9 cellular contexts compared by ENCODE assay signal in the genomic region with DNA sequence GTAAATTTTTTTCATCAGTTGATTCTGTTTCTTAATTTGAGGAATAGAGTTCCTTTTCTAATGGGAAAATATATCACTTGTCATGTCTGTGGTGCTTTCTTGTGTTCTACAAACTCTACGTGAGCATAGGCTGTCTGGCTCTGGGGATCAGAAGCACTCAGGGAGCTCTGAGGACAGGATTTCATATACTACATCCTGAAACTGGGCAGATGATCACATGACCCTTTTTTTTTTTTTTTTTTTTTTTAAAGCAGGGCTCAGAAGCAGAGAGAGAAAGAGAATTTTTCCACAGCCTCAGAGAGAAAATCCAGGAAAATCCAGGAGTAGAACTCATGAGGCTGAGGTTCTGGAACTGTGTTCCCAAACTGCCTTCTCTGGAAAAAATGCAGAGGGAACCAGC.
DNase-seq lines count a peak whose midpoint lies in the region; ATAC-seq and TF ChIP-seq lines count a peak whose summit lies in the region.
"Had no signal": no experiment of that assay in that cellular context is flagged by ENCODE, and none has a peak within 500 bp of the region (broad histone marks: within the 10 kb centered on the region; RNA-seq: fewer than 3 reads in every experiment).

No MANE protein-coding gene starts in this region.

- no peaks in the 10 kb centered on the region for H3K9me3 Mint-ChIP-seq in activated naive CD4-positive, alpha-beta T cell treated with anti-CD3 and anti-CD28 coated beads for 36 hours
- peaks cover 5% of the 10 kb centered on the region for H3K9me3 Mint-ChIP-seq in activated naive CD8-positive, alpha-beta T cell treated with anti-CD3 and anti-CD28 coated beads for 36 hours
- H3K9me3 Mint-ChIP-seq in endodermal cell = no peaks in the 10 kb centered on the region

- peaks cover 41% of the 10 kb centered on the region for H3K36me3 Mint-ChIP-seq in activated naive CD4-positive, alpha-beta T cell treated with anti-CD3 and anti-CD28 coated beads for 36 hours (ENCODE audit: low read depth)
- H3K36me3 Mint-ChIP-seq in activated naive CD8-positive, alpha-beta T cell treated with anti-CD3 and anti-CD28 coated beads for 36 hours = peaks cover 71% of the 10 kb centered on the region
- H3K36me3 Mint-ChIP-seq in endodermal cell (ENCODE audit: low read depth) = no peaks in the 10 kb centered on the region

- H3K36me3 ChIP-seq in thyroid gland (no peaks in the 10 kb centered on the region), endodermal cell (ENCODE audit: control insufficient read depth, insufficient read depth, low read length) (no peaks in the 10 kb centered on the region)

- 36 to 48% methylated on average over 1 of the region's 1 CpG for WGBS in thyroid gland, 2 donors
- WGBS in endodermal cell (ENCODE audit: insufficient coverage in 1 of 2, insufficient read length in 1 of 2), 2 experiments = 92 to 100% methylated on average over 1 of the region's 1 CpG

- peaks cover 95% of the 10 kb centered on the region for H3K4me1 Mint-ChIP-seq in activated naive CD4-positive, alpha-beta T cell treated with anti-CD3 and anti-CD28 coated beads for 36 hours (ENCODE audit: low read depth)
- peaks cover 92% of the 10 kb centered on the region for H3K4me1 Mint-ChIP-seq in activated naive CD8-positive, alpha-beta T cell treated with anti-CD3 and anti-CD28 coated beads for 36 hours
- H3K4me1 Mint-ChIP-seq in endodermal cell = peaks cover 4% of the 10 kb centered on the region

- peaks cover 72 to 96% of the 10 kb centered on the region in 2 donors for H3K4me1 ChIP-seq in thyroid gland
- H3K4me1 ChIP-seq in endodermal cell (ENCODE audit: control insufficient read depth, insufficient read depth, low read length) = no peaks in the 10 kb centered on the region

- H3K27me3 ChIP-seq in thyroid gland (no peaks in the 10 kb centered on the region), endodermal cell (ENCODE audit: control insufficient read depth, insufficient read depth, low read length, poor library complexity, severe bottlenecking) (no peaks in the 10 kb centered on the region)

- H3K9me3 ChIP-seq in thyroid gland (no peaks in the 10 kb centered on the region), endodermal cell (ENCODE audit: control insufficient read depth, low read length) (no peaks in the 10 kb centered on the region)

- no peak for TF ChIP-seq POLR2A in thyroid gland (IDR thresholded peaks at IDR 0.05)

- DNase-seq in activated naive CD4-positive, alpha-beta T cell treated with anti-CD3 and anti-CD28 coated beads for 36 hours = peak; percentile 46
- no peak for DNase-seq in activated naive CD4-positive, alpha-beta T cell treated with Interleukin-2 at 50 U/mL for 16 hours
- DNase-seq in activated naive CD8-positive, alpha-beta T cell treated with anti-CD3 and anti-CD28 coated beads for 36 hours = no peak
- DNase-seq in left colon (no peak), thyroid gland (no peak), endodermal cell (no peak), NCI-H146 (lab: John Stamatoyannopoulos, UW) (no peak)

- H3K27ac Mint-ChIP-seq in activated naive CD4-positive, alpha-beta T cell treated with anti-CD3 and anti-CD28 coated beads for 36 hours = peak overlapping the region; percentile 100
- peak overlapping the region; percentile 94 for H3K27ac Mint-ChIP-seq in activated naive CD8-positive, alpha-beta T cell treated with anti-CD3 and anti-CD28 coated beads for 36 hours
- H3K27ac Mint-ChIP-seq in endodermal cell = no peak overlapping the region

- H3K4me3 ChIP-seq in thyroid gland (replicated peaks in 1 of 3) = no peak overlapping the region
- no peak overlapping the region for H3K4me3 ChIP-seq in endodermal cell (ENCODE audit: low read length)

- ATAC-seq in left colon = peak; percentile 50
- no peak for ATAC-seq in GM18520 (IDR thresholded peaks at IDR 0.05; ENCODE audit: unreplicated experiment)

- no peak overlapping the region for H3K9ac ChIP-seq in endodermal cell (ENCODE audit: extremely low read depth, low read length, poor library complexity, severe bottlenecking)
- H3K9ac ChIP-seq: KMS-11 had no signal

- H3K4me3 Mint-ChIP-seq in activated naive CD4-positive, alpha-beta T cell treated with anti-CD3 and anti-CD28 coated beads for 36 hours = peak overlapping the region; percentile 56
- H3K4me3 Mint-ChIP-seq in activated naive CD8-positive, alpha-beta T cell treated with anti-CD3 and anti-CD28 coated beads for 36 hours = peak overlapping the region; percentile 68
- H3K4me3 Mint-ChIP-seq in endodermal cell = no peak overlapping the region

- H3K27ac ChIP-seq in thyroid gland = peak overlapping the region; percentile 85 to 94 (median 93)
- H3K27ac ChIP-seq in endodermal cell (ENCODE audit: low read depth, low read length) = no peak overlapping the region
- H3K27ac ChIP-seq: KMS-11 had no signal

- no peaks in the 10 kb centered on the region for H3K27me3 Mint-ChIP-seq in activated naive CD4-positive, alpha-beta T cell treated with anti-CD3 and anti-CD28 coated beads for 36 hours (ENCODE audit: low read depth)
- no peaks in the 10 kb centered on the region for H3K27me3 Mint-ChIP-seq in activated naive CD8-positive, alpha-beta T cell treated with anti-CD3 and anti-CD28 coated beads for 36 hours
- no peaks in the 10 kb centered on the region for H3K27me3 Mint-ChIP-seq in endodermal cell (ENCODE audit: insufficient read depth)

- TF ChIP-seq CTCF in thyroid gland (IDR thresholded peaks at IDR 0.05) (no peak), endodermal cell (conservative IDR thresholded peaks at IDR 0.05) (no peak)

- CTCF ChIA-PET in activated naive CD4-positive, alpha-beta T cell treated with anti-CD3 and anti-CD28 coated beads for 36 hours (lab: Charles Lee) = interaction anchor here (0.6 to 3.7 kb wide), 10 partner anchors 8 to 208 kb away, joined by 3 to 15 read pairs (median 3); no protein-coding TSS in a partner anchor

- intact Hi-C loops in activated naive CD4-positive, alpha-beta T cell treated with anti-CD3 and anti-CD28 coated beads for 36 hours (cut with micrococcal nuclease) = no loop called here
- intact Hi-C loops in left colon (cut with DNase I, micrococcal nuclease) = no loop called here
- intact Hi-C loops in thyroid gland (cut with DNase I) = no loop called here
